ENCODE assay signal across 9 cellular contexts in genomic region chr20:45368221-45368980, GRCh38. TPM values are rescaled to one million over a fixed set of nuclear protein-coding genes. Genes with fewer than 3 reads are reported as not detected.
DNase-seq lines count a peak whose midpoint lies in the region; ATAC-seq and TF ChIP-seq lines count a peak whose summit lies in the region.
"Had no signal": no experiment of that assay in that cellular context is flagged by ENCODE, and none has a peak within 500 bp of the region (broad histone marks: within the 10 kb centered on the region; RNA-seq: fewer than 3 reads in every experiment).

No MANE protein-coding gene starts in this region.

- no peak overlapping the region for H2BK120ac ChIP-seq in mesenchymal stem cell (ENCODE audit: low read depth, low read length)

- peaks cover 33% of the 10 kb centered on the region for H3K79me1 ChIP-seq in mesenchymal stem cell (replicated peaks; ENCODE audit: low read length, poor library complexity, severe bottlenecking)

- H3K4me1 Mint-ChIP-seq in stimulated activated memory B cell treated with anti-CD40 and anti-IgM and Interleukin-4, amounts not matched to agents 10 μg/mL and 1 μg/mL and 100 μg/mL, for 72 hours: peaks cover 82% of the 10 kb centered on the region

- H2BK5ac ChIP-seq in mesenchymal stem cell (ENCODE audit: low read depth, low read length, poor library complexity, severe bottlenecking): no peak overlapping the region

- no peak overlapping the region for H3K18ac ChIP-seq in mesenchymal stem cell (ENCODE audit: low read depth in 1 of 2, low read length in 2 of 2)

- H3K27ac ChIP-seq in mesenchymal stem cell (ENCODE audit: low read length, poor library complexity, severe bottlenecking) (no peak overlapping the region), psoas muscle (no peak overlapping the region)

- H3K27me3 ChIP-seq in mesenchymal stem cell (ENCODE audit: control insufficient read depth in 1 of 2, insufficient read depth in 1 of 2, low read length in 2 of 2) (no peaks in the 10 kb centered on the region), psoas muscle (ENCODE audit: insufficient read depth in 3 of 3, low read length in 2 of 3) (no peaks in the 10 kb centered on the region)

- no peak overlapping the region for H2AK5ac ChIP-seq in mesenchymal stem cell (ENCODE audit: low read length, severe bottlenecking)

- no peak overlapping the region for H4K8ac ChIP-seq in mesenchymal stem cell (ENCODE audit: low read length)

- H3K27me3 Mint-ChIP-seq in stimulated activated memory B cell treated with anti-CD40 and anti-IgM and Interleukin-4, amounts not matched to agents 10 μg/mL and 1 μg/mL and 100 μg/mL, for 72 hours: no peaks in the 10 kb centered on the region

- ATAC-seq in GM19351 (IDR thresholded peaks at IDR 0.05; ENCODE audit: unreplicated experiment): peak; percentile 86
- peak; percentile 79 for ATAC-seq in HG03196 (IDR thresholded peaks at IDR 0.05; ENCODE audit: unreplicated experiment)
- peak; percentile 93 for ATAC-seq in stimulated activated memory B cell treated with anti-CD40 and anti-IgM and Interleukin-4, amounts not matched to agents 10 μg/mL and 1 μg/mL and 100 μg/mL, for 72 hours
- ATAC-seq in psoas muscle: no peak

- peak overlapping the region; percentile 60 for H3K4me3 Mint-ChIP-seq in stimulated activated memory B cell treated with anti-CD40 and anti-IgM and Interleukin-4, amounts not matched to agents 10 μg/mL and 1 μg/mL and 100 μg/mL, for 72 hours

- peak overlapping the region; percentile 95 for H3K27ac Mint-ChIP-seq in stimulated activated memory B cell treated with anti-CD40 and anti-IgM and Interleukin-4, amounts not matched to agents 10 μg/mL and 1 μg/mL and 100 μg/mL, for 72 hours

- no peak for TF ChIP-seq CTCF in psoas muscle (IDR thresholded peaks at IDR 0.05)

- no peak overlapping the region for H2AFZ ChIP-seq in mesenchymal stem cell (ENCODE audit: low read depth, low read length)

- no peak overlapping the region for H2BK12ac ChIP-seq in mesenchymal stem cell (ENCODE audit: low read length in 2 of 2)

- H4K91ac ChIP-seq in mesenchymal stem cell (ENCODE audit: low read length): no peak overlapping the region

- H3K36me3 ChIP-seq in mesenchymal stem cell (ENCODE audit: control insufficient read depth in 1 of 2, insufficient read depth in 2 of 2, low read depth in 1 of 2, low read length in 2 of 2): peaks cover 32 to 39% of the 10 kb centered on the region in 2 experiments
- peaks cover 12 to 42% of the 10 kb centered on the region in 2 donors for H3K36me3 ChIP-seq in psoas muscle (ENCODE audit: insufficient read depth in 1 of 2, low read depth in 1 of 2)

- H3K9me3 ChIP-seq in mesenchymal stem cell (ENCODE audit: control insufficient read depth, low read length) (no peaks in the 10 kb centered on the region), psoas muscle (no peaks in the 10 kb centered on the region)

- H3K9me3 Mint-ChIP-seq in stimulated activated memory B cell treated with anti-CD40 and anti-IgM and Interleukin-4, amounts not matched to agents 10 μg/mL and 1 μg/mL and 100 μg/mL, for 72 hours: no peaks in the 10 kb centered on the region

- H3K4me1 ChIP-seq in mesenchymal stem cell (ENCODE audit: control insufficient read depth, insufficient read depth, low read depth, low read length) (peaks cover 8% of the 10 kb centered on the region), psoas muscle (peaks cover 13% of the 10 kb centered on the region)

- no peak overlapping the region for H2BK15ac ChIP-seq in mesenchymal stem cell (ENCODE audit: low read depth, poor library complexity, severe bottlenecking)

- no peak overlapping the region for H3K4me2 ChIP-seq in mesenchymal stem cell (ENCODE audit: low read length, poor library complexity, severe bottlenecking)

- no peak overlapping the region for H3K4ac ChIP-seq in mesenchymal stem cell (ENCODE audit: low read depth in 1 of 2, low read length in 2 of 2)

- intact Hi-C loops in psoas muscle (cut with DNase I): no loop called here

- WGBS in mesenchymal stem cell: 88% methylated on average over 6 of the region's 6 CpGs
- WGBS in psoas muscle, 3 donors: 74 to 85% (median 79%) methylated on average over 6 of the region's 6 CpGs

- H3K23ac ChIP-seq in mesenchymal stem cell (ENCODE audit: low read length in 2 of 2): no peak overlapping the region

- H3K14ac ChIP-seq in mesenchymal stem cell (ENCODE audit: low read length in 2 of 2): no peak overlapping the region

- peaks cover 47% of the 10 kb centered on the region for H3K36me3 Mint-ChIP-seq in stimulated activated memory B cell treated with anti-CD40 and anti-IgM and Interleukin-4, amounts not matched to agents 10 μg/mL and 1 μg/mL and 100 μg/mL, for 72 hours

- H3K4me3 ChIP-seq in mesenchymal stem cell (ENCODE audit: insufficient read depth in 1 of 2, low read depth in 1 of 2, low read length in 2 of 2) (no peak overlapping the region), psoas muscle (no peak overlapping the region)

- DNase-seq in AML-193 (lab: John Stamatoyannopoulos, UW) (peak; percentile 78), DMS114 treated with DMSO at 0.1 percent for 48 hours (lab: John Stamatoyannopoulos, UW; ENCODE audit: unreplicated experiment) (no peak), mesenchymal stem cell (no peak), psoas muscle (no peak)
- DNase-seq in activated CD4-positive, alpha-beta T cell treated with anti-CD3 and anti-CD28 coated beads for 4 hours: peak; percentile 30 to 33

- H3K9ac ChIP-seq in mesenchymal stem cell (ENCODE audit: low read length): no peak overlapping the region

RNA-seq across cellular contexts. Expression of gene SYS1, which starts 5.4 kb away (rescaled TPM):
- polyA plus RNA-seq in mesenchymal stem cell (2013, experiment 1 of 2): 18.6 TPM
- 17.5 TPM for polyA plus RNA-seq in mesenchymal stem cell (2013, experiment 2 of 2)
- total RNA-seq in psoas muscle: 10 to 100 TPM; 17.1 to 29.6 (median 22.9) TPM
- 10 to 100 TPM; 40.9 to 73.3 (median 58.1) TPM for polyA plus RNA-seq in psoas muscle

RNA-seq across cellular contexts. Expression of gene TP53TG5, which starts 9.7 kb away (rescaled TPM):
- polyA plus RNA-seq in mesenchymal stem cell (2013, experiment 1 of 2): not detected
- not detected for polyA plus RNA-seq in mesenchymal stem cell (2013, experiment 2 of 2)
- total RNA-seq in psoas muscle: under 1 TPM in 2 of 4 donors, not detected in 2; 0.38 to 0.69 TPM
- polyA plus RNA-seq in psoas muscle: 1 to 10 TPM in 1 of 3 donors, under 1 TPM in 2; 0.12 to 1.0 (median 0.16) TPM
- total RNA-seq: fibroblast of villous mesenchyme had no signal

RNA-seq across cellular contexts. Expression of gene SDC4, which starts 20.2 kb away (rescaled TPM):
- polyA plus RNA-seq in mesenchymal stem cell (2013, experiment 1 of 2): 42.8 TPM
- polyA plus RNA-seq in mesenchymal stem cell (2013, experiment 2 of 2): 43.8 TPM
- total RNA-seq in psoas muscle: 100 to 1,000 TPM in 2 of 4 donors, 10 to 100 TPM in 2; 32.2 to 283 (median 161) TPM
- 100 to 1,000 TPM in 1 of 3 donors, 10 to 100 TPM in 2; 41.6 to 323 (median 63.9) TPM for polyA plus RNA-seq in psoas muscle

RNA-seq across cellular contexts. Expression of gene DBNDD2, which starts 39.7 kb away (rescaled TPM):
- polyA plus RNA-seq in mesenchymal stem cell (2013, experiment 1 of 2): 12.5 TPM
- 12.0 TPM for polyA plus RNA-seq in mesenchymal stem cell (2013, experiment 2 of 2)
- total RNA-seq in psoas muscle: 100 to 1,000 TPM; 108 to 180 (median 163) TPM
- polyA plus RNA-seq in psoas muscle: 100 to 1,000 TPM; 151 to 230 (median 162) TPM

RNA-seq across cellular contexts. Expression of gene PIGT, which starts 47.5 kb away (rescaled TPM):
- 148 TPM for polyA plus RNA-seq in mesenchymal stem cell (2013, experiment 1 of 2)
- 151 TPM for polyA plus RNA-seq in mesenchymal stem cell (2013, experiment 2 of 2)
- 10 to 100 TPM; 48.0 to 74.9 (median 57.1) TPM for total RNA-seq in psoas muscle
- 100 to 1,000 TPM in 1 of 3 donors, 10 to 100 TPM in 2; 57.3 to 113 (median 94.7) TPM for polyA plus RNA-seq in psoas muscle

Comparison
In these comparisons a context has a peak if more than half of its experiments do, and no peak if none do; other contexts are left out.
1. DNase-seq: peak in AML-193 (2 of 2) and activated CD4-positive, alpha-beta T cell treated with anti-CD3 and anti-CD28 coated beads for 4 hours (2 of 2); none in DMS114 treated with DMSO at 0.1 percent for 48 hours (single experiment), mesenchymal stem cell (single experiment) and psoas muscle (0 of 2).
2. ATAC-seq: peak in GM19351 (single experiment), HG03196 (single experiment) and stimulated activated memory B cell treated with anti-CD40 and anti-IgM and Interleukin-4, amounts not matched to agents 10 μg/mL and 1 μg/mL and 100 μg/mL, for 72 hours (single experiment); none in psoas muscle (0 of 4).